In the genomic region with DNA sequence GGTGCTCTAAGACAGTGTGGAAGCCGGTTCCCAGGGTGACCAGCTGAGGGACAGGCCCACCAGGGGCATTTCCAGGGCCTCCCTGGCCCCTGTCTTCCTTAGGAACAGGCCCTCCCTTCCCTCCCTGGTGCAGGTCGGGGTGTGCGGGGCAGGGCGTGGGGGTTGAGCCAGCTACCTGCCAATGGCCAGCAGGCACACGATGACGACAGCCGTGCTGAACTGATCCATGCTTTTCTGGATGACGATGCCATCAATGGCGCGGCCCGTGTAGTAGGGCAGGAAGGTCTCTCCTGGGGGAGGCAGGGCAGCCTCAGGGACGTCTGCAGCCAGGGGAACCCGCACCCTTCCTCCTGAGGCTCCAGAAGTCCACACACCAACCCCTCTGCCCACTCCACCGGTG, we compare ENCODE assay signal across 18 cellular contexts.
"Had no signal": no experiment of that assay in that cellular context is flagged by ENCODE, and none has a peak within 500 bp of the region (broad histone marks: within the 10 kb centered on the region; RNA-seq: fewer than 3 reads in every experiment).

No MANE protein-coding gene starts in this region.

- ATAC-seq: activated CD8-positive, alpha-beta T cell treated with anti-CD3 and anti-CD28 coated beads, Interleukin-2, amount 10 ng/mL, durations not matched to agents 7 days and 5 days; effector memory CD8-positive, alpha-beta T cell; esophagus mucosa; sciatic nerve; stimulated activated memory B cell treated with anti-CD40 and anti-IgM and Interleukin-4, amounts not matched to agents 10 μg/mL and 1 μg/mL and 100 μg/mL, for 72 hours had no signal

- H3K27ac ChIP-seq: brain microvascular endothelial cell, upper lobe of left lung had no signal

- H2AFZ ChIP-seq: hepatocyte had no signal

- DNase-seq: activated CD4-positive, alpha-beta T cell treated with anti-CD3 and anti-CD28 coated beads for 1 hour; activated CD4-positive, alpha-beta T cell treated with anti-CD3 and anti-CD28 coated beads, Interleukin-2, amount 50 U/mL, for 1 hour; activated CD8-positive, alpha-beta T cell treated with anti-CD3 and anti-CD28 coated beads, Interleukin-2, amount 10 ng/mL, durations not matched to agents 7 days and 5 days; activated gamma-delta T cell treated with Interleukin-2 at 50 U/mL for 16 hours; aorta; brain microvascular endothelial cell; effector memory CD8-positive, alpha-beta T cell; foreskin melanocyte; glutamatergic neuron; posterior cingulate gyrus; small intestine; stimulated activated CD4-positive, alpha-beta T cell treated with anti-CD3 and anti-CD28 coated beads, Interleukin-2, amount 100 ng/mL, for 24 hours; T-helper 1 cell; upper lobe of left lung had no signal

- H3K9me3 ChIP-seq: upper lobe of left lung had no signal

- H3K4me3 ChIP-seq: hepatocyte, upper lobe of left lung had no signal

- H3K36me3 ChIP-seq: brain microvascular endothelial cell, upper lobe of left lung had no signal

- H3K27me3 ChIP-seq: brain microvascular endothelial cell, hepatocyte, upper lobe of left lung had no signal

- H3K4me2 ChIP-seq: hepatocyte had no signal
